ENCODE assay signal across 20 cellular contexts in the genomic region with DNA sequence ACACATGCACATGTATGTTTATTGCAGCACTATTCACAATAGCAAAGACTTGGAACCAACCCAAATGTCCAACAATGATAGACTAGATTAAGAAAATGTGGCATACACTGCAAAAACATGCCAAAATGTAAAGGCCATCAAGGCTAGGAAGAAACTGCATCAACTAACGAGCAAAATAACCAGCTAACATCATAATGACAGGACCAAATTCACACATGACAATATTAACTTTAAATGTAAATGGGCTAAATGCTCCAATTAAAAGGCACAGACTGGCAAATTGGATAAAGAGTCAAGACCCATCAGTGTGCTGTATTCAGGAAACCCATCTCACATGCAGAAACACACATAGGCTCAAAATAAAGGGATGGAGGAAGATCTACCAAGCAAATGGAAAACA. TPM values are rescaled to one million over a fixed set of nuclear protein-coding genes. Genes with fewer than 3 reads are reported as not detected.
"Had no signal": no experiment of that assay in that cellular context is flagged by ENCODE, and none has a peak within 500 bp of the region (broad histone marks: within the 10 kb centered on the region; RNA-seq: fewer than 3 reads in every experiment).

No MANE protein-coding gene starts in this region.

RNA-seq across cellular contexts. Expression of a gene that starts 23.1 kb away (rescaled TPM):
- total RNA-seq: ascending aorta, body of pancreas, bronchial epithelial cell had no signal

RNA-seq across cellular contexts. Expression of a gene that starts 33.9 kb away (rescaled TPM):
- total RNA-seq: activated naive CD4-positive, alpha-beta T cell treated with anti-CD3 and anti-CD28 coated beads for 36 hours; activated naive CD4-positive, alpha-beta T cell treated with anti-CD3 and anti-CD28 coated beads, Interleukin-2, amount 50 U/mL, for 72 hours; activated naive CD8-positive, alpha-beta T cell treated with anti-CD3 and anti-CD28 coated beads for 36 hours; activated naive CD8-positive, alpha-beta T cell treated with anti-CD3 and anti-CD28 coated beads, Interleukin-2, amount 10 ng/mL, durations not matched to agents 7 days and 5 days; activated T-cell treated with anti-CD3 and anti-CD28 coated beads, Interleukin-2, amount 50 U/mL, for 4 hours; activated T-cell treated with anti-CD3 and anti-CD28 coated beads, Interleukin-2, amount 50 U/mL, for 72 hours; activated T-helper 1 cell treated with anti-CD3 and anti-CD28 coated beads, Interleukin-12 subunit alpha, Interleukin-12 subunit beta, Interleukin-2, Interleukin-4 antibody, amounts not matched to agents 30 ng/mL and 10 ng/mL and 1 ng/mL, durations not matched to agents 14 hours and 24 hours and 36 hours; activated T-helper 17 cell treated with anti-CD3 and anti-CD28 coated beads, Interleukin-2, amount 50 U/mL, for 72 hours; activated T-helper 2 cell treated with anti-CD3 and anti-CD28 coated beads, Interferon-gamma antibody, Interleukin-2, Interleukin-4, amounts not matched to agents 10 μg/mL and 5 μg/mL and 100 μg/mL, durations not matched to agents 14 hours and 24 hours and 36 hours; adrenal gland; ascending aorta; astrocyte; breast epithelium; bronchial epithelial cell; cardiac muscle cell; cardiac septum; cerebellum; chondrocyte had no signal
- polyA plus RNA-seq: aorta, cardiac muscle cell had no signal
